ENCODE assay signal across 10 cellular contexts in the genomic region with DNA sequence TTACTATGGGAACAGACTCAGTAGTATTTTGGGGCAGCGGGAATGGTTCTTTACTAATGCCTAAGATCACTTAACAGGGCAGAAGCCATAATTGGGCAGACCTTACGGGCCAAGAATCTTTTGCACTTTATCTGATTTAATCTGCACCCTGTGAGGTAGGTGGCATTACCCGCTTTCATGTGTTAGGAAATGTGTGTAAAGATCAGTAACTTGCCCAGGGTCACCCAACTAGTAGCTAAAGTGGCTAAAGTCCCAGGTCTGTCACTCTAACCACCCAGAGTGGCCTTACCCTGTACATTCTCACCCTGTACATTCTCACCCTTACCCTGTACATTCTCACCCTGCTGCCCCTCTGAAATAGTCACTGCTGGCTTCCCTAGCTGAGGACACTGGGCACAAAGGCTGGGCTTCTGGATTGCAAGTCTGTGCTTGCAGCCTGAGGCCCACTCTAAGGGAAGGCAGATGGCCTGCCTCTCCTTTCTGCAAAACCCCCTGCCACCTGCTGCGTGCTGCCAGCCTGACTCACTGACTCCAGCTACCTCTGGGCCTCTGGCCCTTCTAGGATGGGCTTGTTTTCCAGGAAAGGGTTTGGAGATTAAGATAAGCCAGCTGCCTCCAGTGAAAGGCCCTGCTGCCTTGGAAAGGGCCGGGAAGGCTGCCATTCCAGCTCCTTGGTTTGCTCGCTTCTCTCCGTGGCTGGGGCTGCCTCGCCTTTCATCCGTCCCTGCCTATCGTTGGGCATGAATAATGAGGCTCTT. TPM values are rescaled to one million over a fixed set of nuclear protein-coding genes. Genes with fewer than 3 reads are reported as not detected.
DNase-seq lines count a peak whose midpoint lies in the region; ATAC-seq and TF ChIP-seq lines count a peak whose summit lies in the region.
"Had no signal": no experiment of that assay in that cellular context is flagged by ENCODE, and none has a peak within 500 bp of the region (broad histone marks: within the 10 kb centered on the region; RNA-seq: fewer than 3 reads in every experiment).

No MANE protein-coding gene starts in this region.

- no peaks in the 10 kb centered on the region for H3K79me1 ChIP-seq in mesenchymal stem cell (replicated peaks; ENCODE audit: low read length, poor library complexity, severe bottlenecking)

- peak overlapping the region; percentile 46 for H2AK5ac ChIP-seq in mesenchymal stem cell (ENCODE audit: low read length, severe bottlenecking)

- peak overlapping the region in 1 of 2 experiments; percentile 10 for H3K14ac ChIP-seq in mesenchymal stem cell (ENCODE audit: low read length in 2 of 2)

- peaks cover 30% of the 10 kb centered on the region for H3K4me1 ChIP-seq in mesenchymal stem cell (ENCODE audit: control insufficient read depth, insufficient read depth, low read depth, low read length)

- no peaks in the 10 kb centered on the region for H3K9me3 Mint-ChIP-seq in chondrocyte (ENCODE audit: low read depth)

- H3K36me3 ChIP-seq in mesenchymal stem cell (ENCODE audit: control insufficient read depth in 1 of 2, insufficient read depth in 2 of 2, low read depth in 1 of 2, low read length in 2 of 2): peaks cover 0 to 34% of the 10 kb centered on the region in 2 experiments
- H3K36me3 ChIP-seq: ovary had no signal

- H4K91ac ChIP-seq in mesenchymal stem cell (ENCODE audit: low read length): no peak overlapping the region

- H3K4ac ChIP-seq in mesenchymal stem cell (ENCODE audit: low read depth in 1 of 2, low read length in 2 of 2): no peak overlapping the region

- no peak overlapping the region for H3K4me3 Mint-ChIP-seq in chondrocyte (ENCODE audit: unreplicated experiment)
- H3K4me3 Mint-ChIP-seq in T-helper 17 cell: no peak overlapping the region
- H3K4me3 Mint-ChIP-seq: activated naive CD8-positive, alpha-beta T cell had no signal

- H3K27ac Mint-ChIP-seq in chondrocyte (ENCODE audit: unreplicated experiment) (no peak overlapping the region), T-helper 17 cell (no peak overlapping the region)
- H3K27ac Mint-ChIP-seq: activated naive CD8-positive, alpha-beta T cell had no signal

- H3K23ac ChIP-seq in mesenchymal stem cell (ENCODE audit: low read length in 2 of 2): no peak overlapping the region

- no peak for TF ChIP-seq CTCF in chondrocyte (IDR thresholded peaks at IDR 0.05)

- H3K27me3 ChIP-seq in mesenchymal stem cell (ENCODE audit: control insufficient read depth in 1 of 2, insufficient read depth in 1 of 2, low read length in 2 of 2): peaks cover 0 to 4% of the 10 kb centered on the region in 2 experiments
- H3K27me3 ChIP-seq: ovary had no signal

- no peaks in the 10 kb centered on the region for H3K27me3 Mint-ChIP-seq in chondrocyte (ENCODE audit: low read depth)
- peaks cover 55% of the 10 kb centered on the region for H3K27me3 Mint-ChIP-seq in T-helper 17 cell
- H3K27me3 Mint-ChIP-seq: activated naive CD8-positive, alpha-beta T cell had no signal

- H3K36me3 Mint-ChIP-seq in chondrocyte (ENCODE audit: low read depth): no peaks in the 10 kb centered on the region
- H3K36me3 Mint-ChIP-seq in T-helper 17 cell (ENCODE audit: low read depth): no peaks in the 10 kb centered on the region
- H3K36me3 Mint-ChIP-seq: activated naive CD8-positive, alpha-beta T cell had no signal

- H2BK5ac ChIP-seq in mesenchymal stem cell (ENCODE audit: low read depth, low read length, poor library complexity, severe bottlenecking): no peak overlapping the region

- H3K4me1 Mint-ChIP-seq in chondrocyte (ENCODE audit: low read depth) (peaks cover 58% of the 10 kb centered on the region), T-helper 17 cell (peaks cover 2% of the 10 kb centered on the region)

- peak overlapping the region; percentile 39 for H3K27ac ChIP-seq in mesenchymal stem cell (ENCODE audit: low read length, poor library complexity, severe bottlenecking)
- H3K27ac ChIP-seq: ovary had no signal

- ATAC-seq in T-helper 17 cell (no peak), GM18511 (IDR thresholded peaks at IDR 0.05; ENCODE audit: unreplicated experiment) (no peak), esophagus mucosa (no peak)

- peak overlapping the region; percentile 73 for H2AFZ ChIP-seq in mesenchymal stem cell (ENCODE audit: low read depth, low read length)

- peak overlapping the region; percentile 34 for H2BK15ac ChIP-seq in mesenchymal stem cell (ENCODE audit: low read depth, poor library complexity, severe bottlenecking)

- no peak overlapping the region for H3K4me3 ChIP-seq in mesenchymal stem cell (ENCODE audit: insufficient read depth in 1 of 2, low read depth in 1 of 2, low read length in 2 of 2)
- H3K4me3 ChIP-seq: ovary had no signal

- no peak overlapping the region for H3K9ac ChIP-seq in mesenchymal stem cell (ENCODE audit: low read length)

- 75% methylated on average over 10 of the region's 10 CpGs for WGBS in mesenchymal stem cell

- no peak overlapping the region for H3K4me2 ChIP-seq in mesenchymal stem cell (ENCODE audit: low read length, poor library complexity, severe bottlenecking)

- H3K9me3 ChIP-seq in mesenchymal stem cell (ENCODE audit: control insufficient read depth, low read length): no peaks in the 10 kb centered on the region
- H3K9me3 ChIP-seq in T-helper 17 cell (ENCODE audit: control insufficient read depth, low read length, poor library complexity, severe bottlenecking): no peaks in the 10 kb centered on the region
- H3K9me3 ChIP-seq: ovary had no signal

- peak overlapping the region in 1 of 2 experiments; percentile 58 for H2BK12ac ChIP-seq in mesenchymal stem cell (ENCODE audit: low read length in 2 of 2)

- DNase-seq in Ammon's horn (ENCODE audit: low spot score) (peak; percentile 55), NCI-H2171 (lab: John Stamatoyannopoulos, UW) (peak; percentile 83), chondrocyte (ENCODE audit: low spot score) (peak; percentile 49), mesenchymal stem cell (no peak), T-helper 17 cell (no peak), T-helper 1 cell (no peak)

- no peak overlapping the region for H2BK120ac ChIP-seq in mesenchymal stem cell (ENCODE audit: low read depth, low read length)

- peak overlapping the region in 1 of 2 experiments; percentile 37 for H3K18ac ChIP-seq in mesenchymal stem cell (ENCODE audit: low read depth in 1 of 2, low read length in 2 of 2)

- peak overlapping the region; percentile 16 for H4K8ac ChIP-seq in mesenchymal stem cell (ENCODE audit: low read length)

RNA-seq across cellular contexts. Expression of gene MYZAP, which starts 37.5 kb away (rescaled TPM):
- total RNA-seq in chondrocyte: 0.17 to 1.9 TPM in 2 of 3 replicates, not detected in the other
- polyA plus RNA-seq in mesenchymal stem cell (2013, experiment 1 of 2): 0.08 TPM
- polyA plus RNA-seq in mesenchymal stem cell (2013, experiment 2 of 2): not detected
- 1 to 10 TPM in 1 of 2 donors, under 1 TPM in 1; 0.15 to 6.2 TPM for total RNA-seq in T-helper 17 cell
- total RNA-seq in esophagus mucosa: 19.8 TPM

Comparison
In these comparisons a context has a peak if more than half of its experiments do, and no peak if none do; other contexts are left out.
1. DNase-seq: peak in Ammon's horn (single experiment), NCI-H2171 (single experiment) and chondrocyte (single experiment); none in mesenchymal stem cell (single experiment), T-helper 17 cell (0 of 3) and T-helper 1 cell (0 of 5).